10 cellular contexts compared by ENCODE assay signal in the genomic region with DNA sequence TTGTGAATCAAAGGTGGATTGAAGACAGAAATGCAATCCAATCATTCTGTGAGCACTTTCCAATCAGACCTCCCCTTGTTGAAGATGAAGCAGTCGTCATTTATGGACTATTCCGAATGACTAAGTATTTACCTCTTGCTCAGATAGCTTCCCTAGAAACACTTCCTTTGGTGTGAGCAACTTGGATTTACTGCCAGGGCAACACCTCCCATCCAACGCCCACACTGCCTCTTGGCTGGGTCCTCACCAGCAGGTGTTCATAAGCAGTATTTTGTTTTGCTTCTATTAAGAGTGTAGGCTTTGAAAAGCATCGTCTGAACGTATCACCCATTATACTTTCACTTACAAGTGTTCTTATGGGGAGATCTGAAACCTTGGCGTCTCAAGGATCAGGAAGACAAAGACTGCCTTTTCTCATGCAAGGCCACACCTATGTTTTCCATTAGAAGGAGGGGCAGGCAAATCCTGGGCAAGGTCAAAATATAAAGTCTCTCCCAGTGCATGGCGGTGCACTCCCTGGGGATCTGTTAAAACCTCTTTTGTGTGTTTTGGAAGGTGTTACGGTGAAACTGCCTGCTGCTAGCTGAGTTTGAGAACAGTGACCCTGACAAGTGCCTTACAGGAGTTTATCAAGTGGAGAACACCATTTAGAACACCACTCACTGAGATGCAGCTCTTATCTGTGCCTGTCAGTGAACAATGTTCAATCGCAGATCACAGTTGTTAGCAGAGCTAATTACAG. TPM values are rescaled to one million over a fixed set of nuclear protein-coding genes. Genes with fewer than 3 reads are reported as not detected.
DNase-seq lines count a peak whose midpoint lies in the region; ATAC-seq, FAIRE-seq and TF ChIP-seq lines count a peak whose summit lies in the region.
"Had no signal": no experiment of that assay in that cellular context is flagged by ENCODE, and none has a peak within 500 bp of the region (broad histone marks: within the 10 kb centered on the region; RNA-seq: fewer than 3 reads in every experiment).

No MANE protein-coding gene starts in this region.

- no peak overlapping the region for H4K8ac ChIP-seq in H1 (ENCODE audit: extremely low read depth, insufficient read depth, low read length)

- H3K27ac ChIP-seq in H1 (ENCODE audit: low read depth, low read length): no peak overlapping the region
- peak overlapping the region; percentile 81 for H3K27ac ChIP-seq in muscle layer of duodenum (ENCODE audit: low read length)
- no peak overlapping the region for H3K27ac ChIP-seq in right lobe of liver

- H4K5ac ChIP-seq in H1 (ENCODE audit: insufficient read length, low read depth, low read length): no peak overlapping the region

- no peaks in the 10 kb centered on the region for H3K23me2 ChIP-seq in H1 (ENCODE audit: low read depth, low read length)

- intact Hi-C loops in right lobe of liver (cut with DNase I): no loop called here

- ATAC-seq in right lobe of liver (no peak), GM19351 (IDR thresholded peaks at IDR 0.05; ENCODE audit: unreplicated experiment) (no peak)
- no peak for ATAC-seq in effector memory CD8-positive, alpha-beta T cell (replicated peaks)

- no peak overlapping the region for H3K9ac ChIP-seq in H1 (replicated peaks in 1 of 4; ENCODE audit: extremely low read depth in 1 of 4, low read depth in 3 of 4, low read length in 3 of 4)

- TF ChIP-seq POLR2A in GM12892 (IDR thresholded peaks at IDR 0.05; ENCODE audit: low read depth, low read length) (no peak), H1 (IDR thresholded peaks at IDR 0.05; ENCODE audit: control extremely low read depth in 1 of 2, low read depth in 2 of 2, low read length in 2 of 2) (no peak), right lobe of liver (IDR thresholded peaks at IDR 0.05) (no peak)

- no peak overlapping the region for H2BK120ac ChIP-seq in H1 (replicated peaks; ENCODE audit: low read depth, low read length)

- no peak overlapping the region for H3K56ac ChIP-seq in H1 (replicated peaks; ENCODE audit: insufficient read length, low read depth, low read length)

- no peak for TF ChIP-seq RAD21 in H1 (IDR thresholded peaks at IDR 0.05 in 1 of 2, conservative IDR thresholded peaks at IDR 0.05 in 1 of 2; ENCODE audit: low read depth in 2 of 2, low read length in 2 of 2)

- H3K36me3 ChIP-seq in H1 (ENCODE audit: control insufficient read depth in 2 of 4, insufficient read depth in 4 of 4, low read length in 3 of 4) (no peaks in the 10 kb centered on the region), muscle layer of duodenum (ENCODE audit: control insufficient read depth in 1 of 2, insufficient read depth in 2 of 2, low read length in 2 of 2) (no peaks in the 10 kb centered on the region), right lobe of liver (no peaks in the 10 kb centered on the region)

- 0 out of 2 replicates have a peak overlapping the region, but pooled peaks have one; percentile 9 for H2BK12ac ChIP-seq in H1 (ENCODE audit: low read depth, low read length)

- H3K4me2 ChIP-seq in H1 (ENCODE audit: insufficient read depth in 1 of 2, low read depth in 2 of 2, low read length in 2 of 2): peak overlapping the region; percentile 25 to 46; a peak in 3 of 4 replicates

- DNase-seq in GM12892 (ENCODE audit: insufficient read length): no peak
- DNase-seq in NCI-H2227 (lab: John Stamatoyannopoulos, UW; ENCODE audit: unreplicated experiment): peak; percentile 20
- DNase-seq in H1 (ENCODE audit: low read depth in 1 of 2, low spot score in 2 of 2): no peak
- no peak for DNase-seq in right lobe of liver
- DNase-seq in effector memory CD8-positive, alpha-beta T cell: no peak
- DNase-seq in inferior parietal cortex (ENCODE audit: extremely low spot score): no peak

- H3K4me3 Mint-ChIP-seq in effector memory CD8-positive, alpha-beta T cell: no peak overlapping the region
- H3K4me3 Mint-ChIP-seq: IgD-negative memory B cell had no signal

- peak overlapping the region; percentile 15; the same call in 1 of the 2 replicates for H2AFZ ChIP-seq in H1 (ENCODE audit: low read length)

- H3K9me3 ChIP-seq in H1 (ENCODE audit: insufficient read depth in 2 of 2, low read depth in 1 of 2, low read length in 1 of 2): no peaks in the 10 kb centered on the region
- H3K9me3 ChIP-seq in muscle layer of duodenum (ENCODE audit: control insufficient read depth in 1 of 2, low read length in 2 of 2): no peaks in the 10 kb centered on the region
- no peaks in the 10 kb centered on the region for H3K9me3 ChIP-seq in right lobe of liver

- H3K36me3 Mint-ChIP-seq in effector memory CD8-positive, alpha-beta T cell (ENCODE audit: insufficient read depth): no peaks in the 10 kb centered on the region
- H3K36me3 Mint-ChIP-seq: IgD-negative memory B cell had no signal

- no peak overlapping the region for H2BK5ac ChIP-seq in H1 (ENCODE audit: low read depth, low read length)

- H2BK15ac ChIP-seq in H1 (ENCODE audit: low read length): no peak overlapping the region

- H3K4me3 ChIP-seq in H1 (ENCODE audit: extremely low read depth in 1 of 4, insufficient read depth in 2 of 4, low read depth in 3 of 4, low read length in 4 of 4) (no peak overlapping the region), muscle layer of duodenum (ENCODE audit: low read depth in 1 of 2, low read length in 2 of 2) (no peak overlapping the region), right lobe of liver (no peak overlapping the region)

- no peak overlapping the region for H2AK5ac ChIP-seq in H1 (ENCODE audit: low read depth, low read length)

- FAIRE-seq in GM12892 (lab: Jason Lieb, UNC) (peak; percentile 44), H1 (lab: Jason Lieb, UNC) (peak; percentile 55)
- FAIRE-seq: TTC549 had no signal

- H3K18ac ChIP-seq in H1 (ENCODE audit: extremely low read depth, low read length): peak overlapping the region; percentile 49; the same call in 1 of the 2 replicates

- H3K4me1 Mint-ChIP-seq in effector memory CD8-positive, alpha-beta T cell (ENCODE audit: low read depth in 2 of 2): no peaks in the 10 kb centered on the region

- peaks cover 0 to 1% (median 0%) of the 10 kb centered on the region in 4 experiments; a peak in 1 of 7 replicates for H3K27me3 ChIP-seq in H1 (replicated peaks in 1 of 4; ENCODE audit: control insufficient read depth in 3 of 4, extremely low read depth in 1 of 4, insufficient read depth in 3 of 4, low read length in 3 of 4)
- no peaks in the 10 kb centered on the region for H3K27me3 ChIP-seq in muscle layer of duodenum (ENCODE audit: low read depth, low read length)
- H3K27me3 ChIP-seq in right lobe of liver: no peaks in the 10 kb centered on the region

- no peaks in the 10 kb centered on the region for H3K9me3 Mint-ChIP-seq in effector memory CD8-positive, alpha-beta T cell
- H3K9me3 Mint-ChIP-seq: IgD-negative memory B cell had no signal

- 56% methylated on average over 9 of the region's 9 CpGs; no CpG with 5 or more reads in 1 of the 2 experiments for WGBS in H1 (ENCODE audit: extremely low coverage in 1 of 2, insufficient coverage in 1 of 2, insufficient read length in 1 of 2, insufficient replicate concordance in 2 of 2, low coverage in 1 of 2, low lambda C conversion rate in 2 of 2, missing lambda C conversion rate in 1 of 2), 2 experiments
- 60% methylated on average over 7 of the region's 9 CpGs for WGBS in right lobe of liver (ENCODE audit: insufficient coverage, low coverage, low lambda C conversion rate, missing lambda C conversion rate)

- no peaks in the 10 kb centered on the region for H4K20me1 ChIP-seq in H1 (replicated peaks in 1 of 2; ENCODE audit: control insufficient read depth in 1 of 2, insufficient read depth in 2 of 2, low read length in 2 of 2)

- H2BK20ac ChIP-seq in H1 (ENCODE audit: low read length): no peak overlapping the region

- CTCF ChIA-PET in H1 (lab: Charles Lee; ENCODE audit: partially characterized antibody): interaction anchor here (0.7 to 1.4 kb wide), 5 partner anchors 18 to 1026 kb away, joined by 3 read pairs; no protein-coding TSS in a partner anchor

- no peak overlapping the region for H3K27ac Mint-ChIP-seq in effector memory CD8-positive, alpha-beta T cell
- H3K27ac Mint-ChIP-seq: IgD-negative memory B cell had no signal

- H3K14ac ChIP-seq in H1 (ENCODE audit: insufficient read length): no peak overlapping the region

- H3K79me2 ChIP-seq in H1 (ENCODE audit: control insufficient read depth in 1 of 2, insufficient read depth in 2 of 2, low read length in 2 of 2): no peaks in the 10 kb centered on the region

- POLR2A ChIA-PET in H1 (lab: Charles Lee; ENCODE audit: partially characterized antibody): interaction anchor here (0.6 to 1.6 kb wide), 2 partner anchors 10 to 260 kb away, joined by 3 to 8 read pairs; partner anchors contain the start of gene MARCHF3

- peak overlapping the region; percentile 6 for H4K91ac ChIP-seq in H1 (replicated peaks; ENCODE audit: insufficient read length, low read length)

- H3K79me1 ChIP-seq in H1 (ENCODE audit: low read depth, low read length): no peaks in the 10 kb centered on the region

- peaks cover 2 to 3% of the 10 kb centered on the region in 2 donors for H3K27me3 Mint-ChIP-seq in effector memory CD8-positive, alpha-beta T cell

- H3K4ac ChIP-seq in H1 (replicated peaks; ENCODE audit: insufficient read length, low read depth, low read length): no peak overlapping the region

- no peak for TF ChIP-seq CTCF in H1 (IDR thresholded peaks at IDR 0.05; ENCODE audit: control extremely low read depth in 1 of 3, insufficient read depth in 1 of 3, low read depth in 1 of 3, low read length in 3 of 3)
- no peak for TF ChIP-seq CTCF in right lobe of liver (IDR thresholded peaks at IDR 0.05)

- H3K4me1 ChIP-seq in H1 (replicated peaks in 1 of 4; ENCODE audit: control insufficient read depth in 3 of 4, insufficient read depth in 4 of 4, low read length in 3 of 4) (peaks cover 2 to 18% (median 11%) of the 10 kb centered on the region in 4 experiments; a peak in 5 of 7 replicates), muscle layer of duodenum (ENCODE audit: control insufficient read depth in 1 of 2, insufficient read depth in 2 of 2, low read length in 2 of 2) (no peaks in the 10 kb centered on the region), right lobe of liver (no peaks in the 10 kb centered on the region)

- no peak for TF ChIP-seq EP300 in H1 (IDR thresholded peaks at IDR 0.05; ENCODE audit: borderline replicate concordance in 1 of 2, low read depth in 2 of 2, low read length in 2 of 2)

- no peak overlapping the region for H3K23ac ChIP-seq in H1 (ENCODE audit: insufficient read length)

RNA-seq across cellular contexts. Expression of gene MARCHF3, which starts 10.6 kb away (rescaled TPM):
- polyA plus RNA-seq in GM12892 (2012; ENCODE audit: missing spikeins): 4.8 TPM
- total RNA-seq in H1 (2021; fragmentation: NEBNext Ultra II Directional; extraction: Animal tissue kit (Norgen Biotek cat#: 25700)): 12.0 and 14.0 TPM in 2 replicates
- polyA plus RNA-seq in H1 (2011; rRNA removed): 11.1 and 16.9 TPM in 2 replicates
- polyA plus RNA-seq in H1 (2011; cell fraction: cytosol; rRNA removed): 10.9 TPM
- polyA plus RNA-seq in H1 (2011; cell fraction: nucleus; rRNA removed): 14.1 TPM
- polyA plus RNA-seq in H1 (2012, experiment 1 of 2): 11.8 to 13.5 TPM (median 12.9 TPM) in 4 replicates
- 9.3 TPM for polyA plus RNA-seq in H1 (2012, experiment 2 of 2)
- 5.7 TPM for polyA plus RNA-seq in H1 (2013, experiment 1 of 2)
- polyA plus RNA-seq in H1 (2013, experiment 2 of 2): 8.1 TPM
- 19.0 and 23.9 TPM in 2 replicates for polyA minus RNA-seq in H1 (2011; rRNA and poly(A)+ RNA removed)
- 10.1 TPM for polyA minus RNA-seq in H1 (2011; cell fraction: cytosol; rRNA and poly(A)+ RNA removed)
- polyA minus RNA-seq in H1 (2011; cell fraction: nucleus; rRNA and poly(A)+ RNA removed): 32.0 TPM
- 1 to 10 TPM in 3 of 6 experiments, under 1 TPM in 3; 0.33 to 4.3 (median 0.77) TPM for total RNA-seq in right lobe of liver

RNA-seq across cellular contexts. Expression of gene C5orf63, which starts 32.4 kb away (rescaled TPM):
- polyA plus RNA-seq in GM12892 (2012; ENCODE audit: missing spikeins): 9.7 TPM
- 0.67 TPM in 1 of 2 replicates, not detected in the other for total RNA-seq in H1 (2021; fragmentation: NEBNext Ultra II Directional; extraction: Animal tissue kit (Norgen Biotek cat#: 25700))
- 0.71 and 0.78 TPM in 2 replicates for polyA plus RNA-seq in H1 (2011; rRNA removed)
- 1.0 TPM for polyA plus RNA-seq in H1 (2011; cell fraction: cytosol; rRNA removed)
- polyA plus RNA-seq in H1 (2011; cell fraction: nucleus; rRNA removed): 1.1 TPM
- 1.1 to 2.7 TPM (median 1.4 TPM) in 4 replicates for polyA plus RNA-seq in H1 (2012, experiment 1 of 2)
- polyA plus RNA-seq in H1 (2012, experiment 2 of 2): 0.55 TPM
- polyA plus RNA-seq in H1 (2013, experiment 1 of 2): 0.32 TPM
- 0.11 TPM for polyA plus RNA-seq in H1 (2013, experiment 2 of 2)
- 0.69 and 1.4 TPM in 2 replicates for polyA minus RNA-seq in H1 (2011; rRNA and poly(A)+ RNA removed)
- polyA minus RNA-seq in H1 (2011; cell fraction: cytosol; rRNA and poly(A)+ RNA removed): 0.22 TPM
- 4.5 TPM for polyA minus RNA-seq in H1 (2011; cell fraction: nucleus; rRNA and poly(A)+ RNA removed)
- total RNA-seq in right lobe of liver: 1 to 10 TPM; 1.9 to 6.2 (median 3.7) TPM
